In the genomic region with DNA sequence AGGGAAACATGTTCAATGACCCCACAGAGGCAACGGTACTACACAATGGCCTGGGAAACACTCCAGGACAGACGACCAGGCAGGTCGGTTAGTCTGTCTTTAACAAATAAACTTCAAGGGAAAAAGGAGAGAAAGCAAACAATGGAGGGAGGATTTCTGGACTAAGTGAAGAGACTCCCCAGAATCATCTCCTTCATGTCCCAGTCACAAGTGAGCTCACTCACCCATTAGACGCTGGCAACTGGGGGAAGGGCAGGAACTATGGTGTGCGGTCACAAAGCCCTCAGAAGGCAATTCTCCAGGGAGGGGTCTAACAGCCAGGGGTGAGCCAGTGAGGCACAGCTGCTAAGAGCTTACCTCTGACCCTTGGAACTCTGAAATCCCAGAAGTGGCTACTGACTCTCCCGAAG, we compare ENCODE assay signal across 10 cellular contexts. TPM values are rescaled to one million over a fixed set of nuclear protein-coding genes. Genes with fewer than 3 reads are reported as not detected.
DNase-seq lines count a peak whose midpoint lies in the region; ATAC-seq, FAIRE-seq and TF ChIP-seq lines count a peak whose summit lies in the region.
"Had no signal": no experiment of that assay in that cellular context is flagged by ENCODE, and none has a peak within 500 bp of the region (broad histone marks: within the 10 kb centered on the region; RNA-seq: fewer than 3 reads in every experiment).

No MANE protein-coding gene starts in this region.

- H3K4me1 ChIP-seq in colonic mucosa = no peaks in the 10 kb centered on the region

- no peaks in the 10 kb centered on the region for H3K36me3 ChIP-seq in colonic mucosa

- peak; percentile 75 for ATAC-seq in HG03108 (IDR thresholded peaks at IDR 0.05; ENCODE audit: unreplicated experiment)

- TF ChIP-seq CTCF in nephron progenitor cell (IDR thresholded peaks at IDR 0.05) = no peak
- no peak for TF ChIP-seq CTCF in colonic mucosa (IDR thresholded peaks at IDR 0.05)

- no peak overlapping the region for H3K4me3 ChIP-seq in colonic mucosa

- no peak overlapping the region for H3K27ac ChIP-seq in colonic mucosa

- no peak overlapping the region for H3K9ac ChIP-seq in colonic mucosa (ENCODE audit: low read depth in 2 of 2, low read length in 2 of 2)

- no peaks in the 10 kb centered on the region for H3K9me3 ChIP-seq in colonic mucosa

- FAIRE-seq in GM18507 (lab: Jason Lieb, UNC) = peak; percentile 80
- FAIRE-seq: colon had no signal

- peak; percentile 37 for DNase-seq in GM18507 (ENCODE audit: extremely low spot score, insufficient read length, low read depth)
- peak; percentile 17 for DNase-seq in cerebellar cortex (ENCODE audit: low spot score)
- peak; percentile 46 for DNase-seq in nephron progenitor cell
- no peak for DNase-seq in colonic mucosa
- no peak for DNase-seq in AG08396 (ENCODE audit: low spot score)
- no peak for DNase-seq in activated CD4-positive, alpha-beta T cell treated with anti-CD3 and anti-CD28 coated beads, Interleukin-2, amount 50 U/mL, for 48 hours
- no peak for DNase-seq in NCI-H1092 (lab: John Stamatoyannopoulos, UW)
- DNase-seq: SW 1271 had no signal

- peak overlapping the region; percentile 86 for H3K27ac Mint-ChIP-seq in nephron progenitor cell

- H3K4me3 Mint-ChIP-seq in nephron progenitor cell = peak overlapping the region; percentile 57

- H3K9me3 Mint-ChIP-seq in nephron progenitor cell = peaks cover 3% of the 10 kb centered on the region

- peaks cover 68% of the 10 kb centered on the region for H3K36me3 Mint-ChIP-seq in nephron progenitor cell (ENCODE audit: low read depth)

- no peaks in the 10 kb centered on the region for H3K27me3 ChIP-seq in colonic mucosa

- peaks cover 44% of the 10 kb centered on the region for H3K4me1 Mint-ChIP-seq in nephron progenitor cell

- intact Hi-C loops in colonic mucosa (cut with DNase I) = no loop called here

- no peaks in the 10 kb centered on the region for H3K27me3 Mint-ChIP-seq in nephron progenitor cell (ENCODE audit: low read depth, poor library complexity)

RNA-seq across cellular contexts. Expression of gene NADK, which starts 55.7 kb away (rescaled TPM):
- total RNA-seq in colonic mucosa = 100 to 1,000 TPM; 122 to 146 TPM

RNA-seq across cellular contexts. Expression of gene GNB1, which starts 57.0 kb away (rescaled TPM):
- 100 to 1,000 TPM; 281 to 367 TPM for total RNA-seq in colonic mucosa

Comparison
In these comparisons a context has a peak if more than half of its experiments do, and no peak if none do; other contexts are left out.
1. DNase-seq: peak in GM18507 (single experiment), cerebellar cortex (single experiment) and nephron progenitor cell (single experiment); none in colonic mucosa (single experiment), AG08396 (single experiment), activated CD4-positive, alpha-beta T cell treated with anti-CD3 and anti-CD28 coated beads, Interleukin-2, amount 50 U/mL, for 48 hours (0 of 2) and NCI-H1092 (single experiment).